ENCODE assay signal across 8 cellular contexts in the genomic region with DNA sequence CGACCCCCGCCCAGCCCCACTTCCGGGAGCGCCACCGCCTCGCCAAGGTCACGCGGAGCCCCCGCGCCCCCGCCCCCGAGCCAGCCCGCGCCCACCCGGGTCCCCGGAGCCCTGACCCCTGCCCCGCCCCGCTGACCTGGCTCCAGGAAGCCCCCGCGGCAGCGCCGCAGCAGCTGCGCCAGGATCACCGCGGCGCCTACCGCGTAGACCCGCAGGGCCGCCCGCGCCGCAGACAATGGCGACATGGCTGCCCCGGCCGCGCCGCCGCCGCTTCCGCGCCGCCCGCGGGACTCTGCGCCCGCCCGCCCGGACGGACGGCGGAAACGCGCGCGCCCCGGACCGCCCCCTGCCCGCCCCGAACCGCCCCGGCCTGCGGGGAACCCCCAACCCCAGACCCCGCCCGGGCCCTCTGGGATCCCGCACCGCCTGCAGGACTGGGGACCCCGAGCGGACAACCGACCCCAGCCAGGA. TPM values are rescaled to one million over a fixed set of nuclear protein-coding genes. Genes with fewer than 3 reads are reported as not detected.
DNase-seq lines count a peak whose midpoint lies in the region; ATAC-seq and TF ChIP-seq lines count a peak whose summit lies in the region.

A gene with protein sequence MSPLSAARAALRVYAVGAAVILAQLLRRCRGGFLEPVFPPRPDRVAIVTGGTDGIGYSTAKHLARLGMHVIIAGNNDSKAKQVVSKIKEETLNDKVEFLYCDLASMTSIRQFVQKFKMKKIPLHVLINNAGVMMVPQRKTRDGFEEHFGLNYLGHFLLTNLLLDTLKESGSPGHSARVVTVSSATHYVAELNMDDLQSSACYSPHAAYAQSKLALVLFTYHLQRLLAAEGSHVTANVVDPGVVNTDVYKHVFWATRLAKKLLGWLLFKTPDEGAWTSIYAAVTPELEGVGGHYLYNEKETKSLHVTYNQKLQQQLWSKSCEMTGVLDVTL (minus strand): TSS at position 296 of the 471 bp plus-strand sequence. CDS start 51 bp downstream, at position 245.
A gene (minus strand): TSS at position 296 of the 471 bp plus-strand sequence. CDS start 10,257 bp downstream, outside the sequence.

- H3K4me3 ChIP-seq in colonic mucosa (peak within 1 kb of the TSS; percentile 86), lung (peak within 1 kb of the TSS; percentile 86)

- H3K4me1 ChIP-seq in colonic mucosa (peaks cover 10% of the 10 kb centered on the region), lung (ENCODE audit: control insufficient read depth in 2 of 2, insufficient read depth in 2 of 2, low read length in 2 of 2) (peaks cover 11 to 16% of the 10 kb centered on the region in 2 donors)

- ATAC-seq in GM18511 (IDR thresholded peaks at IDR 0.05; ENCODE audit: unreplicated experiment): peak; percentile 77
- peak; percentile 61 for ATAC-seq in HG03045 (IDR thresholded peaks at IDR 0.05; ENCODE audit: unreplicated experiment)
- peak; percentile 57 for ATAC-seq in lung (ENCODE audit: insufficient read depth, low FRiP score)

- TF ChIP-seq CTCF in colonic mucosa (IDR thresholded peaks at IDR 0.05) (no peak), lung (IDR thresholded peaks at IDR 0.05; ENCODE audit: control extremely low read depth, extremely low read depth) (no peak)

- DNase-seq in T-helper 22 cell (ENCODE audit: low read depth) (peak; percentile 23), colonic mucosa (peak; percentile 43), lung (ENCODE audit: low spot score) (no peak), SW480 (ENCODE audit: low spot score) (no peak), NCI-H524 (lab: John Stamatoyannopoulos, UW) (no peak)
- peak; percentile 19 for DNase-seq in stimulated activated CD8-positive, alpha-beta memory T cell treated with anti-CD3 and anti-CD28 coated beads, Interleukin-7, amount 100 ng/mL, for 24 hours (ENCODE audit: low read depth)

- H3K9ac ChIP-seq in colonic mucosa (ENCODE audit: low read depth in 2 of 2, low read length in 2 of 2): peak within 1 kb of the TSS; percentile 87 to 89

- 1 to 2% methylated on average over 20 to 70 of the region's 70 CpGs for WGBS in lung, 2 donors

- H3K27ac ChIP-seq in colonic mucosa (peak within 1 kb of the TSS; percentile 96), lung (ENCODE audit: low read depth in 1 of 2, low read length in 1 of 2) (peak within 1 kb of the TSS; percentile 92 to 99)

- H3K27me3 ChIP-seq in colonic mucosa (no peaks in the 10 kb centered on the region), lung (ENCODE audit: control insufficient read depth, insufficient read depth) (no peaks in the 10 kb centered on the region)

- H3K36me3 ChIP-seq in colonic mucosa (peaks cover under 1% of the 10 kb centered on the region), lung (ENCODE audit: control insufficient read depth in 2 of 2, insufficient read depth in 2 of 2, low read length in 2 of 2) (no peaks in the 10 kb centered on the region)

- H3K9me3 ChIP-seq in colonic mucosa: no peaks in the 10 kb centered on the region
- H3K9me3 ChIP-seq in lung (ENCODE audit: control insufficient read depth in 2 of 2, insufficient read depth in 1 of 2, low read length in 1 of 2): peaks cover 0 to 2% of the 10 kb centered on the region in 2 donors

- intact Hi-C loops in colonic mucosa (cut with DNase I): loop anchor here (5.0 to 10.0 kb wide), 2 partner anchors 88 to 114 kb away; no protein-coding TSS in a partner anchor

RNA-seq across cellular contexts. Expression of the first gene that starts in this region (rescaled TPM):
- total RNA-seq in colonic mucosa (10 to 100 TPM; 28.6 to 43.3 TPM), lung (10 to 100 TPM; 20.4 to 26.3 TPM)
- polyA plus RNA-seq in lung: 10 to 100 TPM in 1 of 2 donors, 1 to 10 TPM in 1; 7.0 to 17.5 TPM

RNA-seq across cellular contexts. Expression of the second gene that starts in this region (rescaled TPM):
- total RNA-seq in colonic mucosa: 10 to 100 TPM; 33.3 to 44.6 TPM
- total RNA-seq in lung: 10 to 100 TPM; 35.0 to 36.7 TPM
- 10 to 100 TPM; 13.5 to 29.1 TPM for polyA plus RNA-seq in lung

Comparison
In these comparisons a context has a peak if more than half of its experiments do, and no peak if none do; other contexts are left out.
1. DNase-seq: peak in T-helper 22 cell (single experiment), colonic mucosa (single experiment) and stimulated activated CD8-positive, alpha-beta memory T cell treated with anti-CD3 and anti-CD28 coated beads, Interleukin-7, amount 100 ng/mL, for 24 hours (single experiment); none in lung (single experiment), SW480 (single experiment) and NCI-H524 (0 of 2).
2. Peak in every context shown above with its lines, with median percentiles within 50 percentile points of each other: ATAC-seq.